In the genomic region with DNA sequence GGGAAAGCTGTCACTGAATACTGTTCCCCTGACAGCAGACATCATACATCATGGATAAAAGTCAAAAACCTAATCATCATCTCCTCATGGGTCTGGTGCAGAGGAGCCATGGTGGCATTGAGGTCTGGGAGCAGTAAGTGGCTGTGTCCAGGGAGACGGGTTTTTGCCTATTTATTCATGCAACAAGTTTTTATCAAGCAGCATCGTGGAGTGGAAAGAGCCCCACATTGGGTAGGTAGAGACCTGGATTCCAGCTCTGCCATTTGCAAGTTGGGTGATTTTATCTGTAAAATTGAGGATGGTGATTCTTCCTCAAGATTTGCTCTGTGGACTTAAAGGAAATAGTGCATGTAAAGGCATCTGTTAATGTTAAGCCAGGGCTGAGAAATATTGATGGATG, we compare ENCODE assay signal across 1 cellular context.
TF ChIP-seq lines count a peak whose summit lies in the region.

No MANE protein-coding gene starts in this region.

TF ChIP-seq in GM23338, 12 proteins besides CTCF, POLR2A, EP300 and RAD21:
- TF ChIP-seq, protein P1, sequence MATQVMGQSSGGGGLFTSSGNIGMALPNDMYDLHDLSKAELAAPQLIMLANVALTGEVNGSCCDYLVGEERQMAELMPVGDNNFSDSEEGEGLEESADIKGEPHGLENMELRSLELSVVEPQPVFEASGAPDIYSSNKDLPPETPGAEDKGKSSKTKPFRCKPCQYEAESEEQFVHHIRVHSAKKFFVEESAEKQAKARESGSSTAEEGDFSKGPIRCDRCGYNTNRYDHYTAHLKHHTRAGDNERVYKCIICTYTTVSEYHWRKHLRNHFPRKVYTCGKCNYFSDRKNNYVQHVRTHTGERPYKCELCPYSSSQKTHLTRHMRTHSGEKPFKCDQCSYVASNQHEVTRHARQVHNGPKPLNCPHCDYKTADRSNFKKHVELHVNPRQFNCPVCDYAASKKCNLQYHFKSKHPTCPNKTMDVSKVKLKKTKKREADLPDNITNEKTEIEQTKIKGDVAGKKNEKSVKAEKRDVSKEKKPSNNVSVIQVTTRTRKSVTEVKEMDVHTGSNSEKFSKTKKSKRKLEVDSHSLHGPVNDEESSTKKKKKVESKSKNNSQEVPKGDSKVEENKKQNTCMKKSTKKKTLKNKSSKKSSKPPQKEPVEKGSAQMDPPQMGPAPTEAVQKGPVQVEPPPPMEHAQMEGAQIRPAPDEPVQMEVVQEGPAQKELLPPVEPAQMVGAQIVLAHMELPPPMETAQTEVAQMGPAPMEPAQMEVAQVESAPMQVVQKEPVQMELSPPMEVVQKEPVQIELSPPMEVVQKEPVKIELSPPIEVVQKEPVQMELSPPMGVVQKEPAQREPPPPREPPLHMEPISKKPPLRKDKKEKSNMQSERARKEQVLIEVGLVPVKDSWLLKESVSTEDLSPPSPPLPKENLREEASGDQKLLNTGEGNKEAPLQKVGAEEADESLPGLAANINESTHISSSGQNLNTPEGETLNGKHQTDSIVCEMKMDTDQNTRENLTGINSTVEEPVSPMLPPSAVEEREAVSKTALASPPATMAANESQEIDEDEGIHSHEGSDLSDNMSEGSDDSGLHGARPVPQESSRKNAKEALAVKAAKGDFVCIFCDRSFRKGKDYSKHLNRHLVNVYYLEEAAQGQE (IDR thresholded peaks at IDR 0.05; ENCODE audit: unreplicated experiment): no peak
- TF ChIP-seq CREB1 (CRISPR knock-in tag; IDR thresholded peaks at IDR 0.05; ENCODE audit: low read depth) (no peak), JUNB (IDR thresholded peaks at IDR 0.05; ENCODE audit: unreplicated experiment) (no peak), POLR2AphosphoS5 (IDR thresholded peaks at IDR 0.05; ENCODE audit: low read depth) (no peak), NANOG (IDR thresholded peaks at IDR 0.05; ENCODE audit: borderline replicate concordance) (no peak), EZH2phosphoT487 (IDR thresholded peaks at IDR 0.05; ENCODE audit: unreplicated experiment) (no peak)
- TF ChIP-seq, protein P2, sequence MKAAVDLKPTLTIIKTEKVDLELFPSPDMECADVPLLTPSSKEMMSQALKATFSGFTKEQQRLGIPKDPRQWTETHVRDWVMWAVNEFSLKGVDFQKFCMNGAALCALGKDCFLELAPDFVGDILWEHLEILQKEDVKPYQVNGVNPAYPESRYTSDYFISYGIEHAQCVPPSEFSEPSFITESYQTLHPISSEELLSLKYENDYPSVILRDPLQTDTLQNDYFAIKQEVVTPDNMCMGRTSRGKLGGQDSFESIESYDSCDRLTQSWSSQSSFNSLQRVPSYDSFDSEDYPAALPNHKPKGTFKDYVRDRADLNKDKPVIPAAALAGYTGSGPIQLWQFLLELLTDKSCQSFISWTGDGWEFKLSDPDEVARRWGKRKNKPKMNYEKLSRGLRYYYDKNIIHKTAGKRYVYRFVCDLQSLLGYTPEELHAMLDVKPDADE (IDR thresholded peaks at IDR 0.05): no peak
